ENCODE assay signal across 30 cellular contexts in the genomic region with DNA sequence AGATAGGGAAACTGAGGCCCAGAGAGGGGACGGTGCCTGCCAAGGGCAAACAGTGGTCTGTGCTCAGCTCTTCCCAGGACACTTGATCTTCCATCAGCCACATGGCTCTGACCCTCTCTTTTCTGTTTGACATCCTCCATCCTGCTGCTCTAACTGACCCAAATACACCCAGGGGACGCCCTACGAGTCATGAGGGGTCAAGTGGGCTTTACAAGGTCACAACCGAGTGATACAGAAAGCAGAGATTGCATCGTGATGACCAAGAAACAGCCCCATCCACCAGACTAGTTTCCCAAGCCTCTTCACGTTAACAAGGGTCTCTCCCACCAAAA.
DNase-seq lines count a peak whose midpoint lies in the region; ATAC-seq, FAIRE-seq and TF ChIP-seq lines count a peak whose summit lies in the region.
"Had no signal": no experiment of that assay in that cellular context is flagged by ENCODE, and none has a peak within 500 bp of the region (broad histone marks: within the 10 kb centered on the region; RNA-seq: fewer than 3 reads in every experiment).

No MANE protein-coding gene starts in this region.

- no peak for FAIRE-seq in D721Med (lab: Jason Lieb, UNC)
- FAIRE-seq: HepG2 had no signal

- no peak overlapping the region for H2BK5ac ChIP-seq in trophoblast cell (ENCODE audit: low read depth, low read length, poor library complexity)

- no peak overlapping the region for H4K12ac ChIP-seq in trophoblast cell (ENCODE audit: low read depth, low read length)

- H3K79me1 ChIP-seq in trophoblast cell (ENCODE audit: low read length): no peaks in the 10 kb centered on the region

- no peak for TF ChIP-seq POLR2A in sigmoid colon (IDR thresholded peaks at IDR 0.05)

- no peak overlapping the region for H2BK12ac ChIP-seq in trophoblast cell (ENCODE audit: low read length)

- H3K27me3 Mint-ChIP-seq in WTC11 (ENCODE audit: low read depth): peaks cover 4% of the 10 kb centered on the region
- H3K27me3 Mint-ChIP-seq: stimulated activated naive CD8-positive, alpha-beta T cell treated with anti-CD3 and anti-CD28 coated beads, Interleukin-15, Interleukin-2, amounts not matched to agents 100 ng/mL and 50 ng/mL, for 24 hours had no signal

- no peaks in the 10 kb centered on the region for H4K20me1 ChIP-seq in mammary epithelial cell (ENCODE audit: insufficient read depth, low read length)

- no peak overlapping the region for H3K4me3 ChIP-seq in sigmoid colon
- H3K4me3 ChIP-seq in trophoblast cell (ENCODE audit: low read depth, low read length): no peak overlapping the region
- H3K4me3 ChIP-seq in mammary epithelial cell (replicated peaks in 1 of 3; ENCODE audit: insufficient read depth in 1 of 3, low read depth in 2 of 3, low read length in 3 of 3): no peak overlapping the region
- H3K4me3 ChIP-seq: lower lobe of right lung, mucosa of descending colon, smooth muscle cell, thoracic aorta, vagina had no signal

- no peak overlapping the region for H4K8ac ChIP-seq in trophoblast cell (ENCODE audit: low read depth, low read length)

- H2BK120ac ChIP-seq in trophoblast cell (ENCODE audit: insufficient read depth, low read length, poor library complexity): no peak overlapping the region

- H3K4me2 ChIP-seq in trophoblast cell (ENCODE audit: low read length) (no peak overlapping the region), mammary epithelial cell (ENCODE audit: insufficient read depth, low read depth, low read length) (no peak overlapping the region)
- H3K4me2 ChIP-seq: smooth muscle cell had no signal

- 60 to 77% methylated on average over 6 of the region's 6 CpGs for WGBS in sigmoid colon, 2 donors
- WGBS in trophoblast cell (ENCODE audit: extremely low coverage, insufficient coverage, insufficient read length): no CpG with 5 or more reads among the region's 6 CpGs
- WGBS in mammary epithelial cell (ENCODE audit: low coverage, missing lambda C conversion rate): 88% methylated on average over 6 of the region's 6 CpGs

- POLR2A ChIA-PET in WTC11 (lab: Charles Lee): no interaction called here

- TF ChIP-seq CTCF in D721Med (IDR thresholded peaks at IDR 0.05; ENCODE audit: insufficient read depth, missing control alignments) (no peak), WTC11 (IDR thresholded peaks at IDR 0.05) (no peak), sigmoid colon (IDR thresholded peaks at IDR 0.05) (no peak), mammary epithelial cell (conservative IDR thresholded peaks at IDR 0.05 in 1 of 2, IDR thresholded peaks at IDR 0.05 in 1 of 2; ENCODE audit: extremely low read depth in 1 of 2, insufficient read depth in 1 of 2, low read depth in 1 of 2, low read length in 2 of 2) (no peak)

- H3K27me3 ChIP-seq in sigmoid colon: no peaks in the 10 kb centered on the region
- H3K27me3 ChIP-seq in trophoblast cell (ENCODE audit: insufficient read depth, low read length): no peaks in the 10 kb centered on the region
- no peaks in the 10 kb centered on the region for H3K27me3 ChIP-seq in mammary epithelial cell (ENCODE audit: insufficient read depth, low read length)
- H3K27me3 ChIP-seq: vagina had no signal

- no peak overlapping the region for H2AK5ac ChIP-seq in trophoblast cell (ENCODE audit: low read length)

- no peak overlapping the region for H4K91ac ChIP-seq in trophoblast cell (ENCODE audit: low read depth, low read length)

- ATAC-seq in WTC11: no peak
- ATAC-seq: activated T-cell treated with anti-CD3 and anti-CD28 coated beads, Interleukin-2, amount 50 U/mL, for 4 hours; esophagus mucosa; HepG2; lower lobe of right lung; mucosa of descending colon; natural killer cell had no signal

- H3K36me3 ChIP-seq in sigmoid colon: no peaks in the 10 kb centered on the region
- H3K36me3 ChIP-seq in trophoblast cell (ENCODE audit: control insufficient read depth in 1 of 2, insufficient read depth in 2 of 2, low read length in 2 of 2): no peaks in the 10 kb centered on the region
- no peaks in the 10 kb centered on the region for H3K36me3 ChIP-seq in mammary epithelial cell (ENCODE audit: insufficient read depth, low read length)
- H3K36me3 ChIP-seq: lower lobe of right lung, thoracic aorta, vagina had no signal

- H3K4me3 Mint-ChIP-seq in WTC11: no peak overlapping the region
- H3K4me3 Mint-ChIP-seq: activated T-cell treated with anti-CD3 and anti-CD28 coated beads, Interleukin-2, amount 50 U/mL, for 4 hours; dendritic cell treated with granulocyte-macrophage colony-stimulating factor and Interleukin-4, amounts not matched to agents 40 ng/mL and 50 ng/mL, for 4 days; H9; natural killer cell; stimulated activated naive CD8-positive, alpha-beta T cell treated with anti-CD3 and anti-CD28 coated beads, Interleukin-15, Interleukin-2, amounts not matched to agents 100 ng/mL and 50 ng/mL, for 24 hours had no signal

- no peak overlapping the region for H3K27ac Mint-ChIP-seq in WTC11
- H3K27ac Mint-ChIP-seq: dendritic cell treated with granulocyte-macrophage colony-stimulating factor and Interleukin-4, amounts not matched to agents 40 ng/mL and 50 ng/mL, for 4 days; H9; natural killer cell; stimulated activated naive CD8-positive, alpha-beta T cell treated with anti-CD3 and anti-CD28 coated beads, Interleukin-15, Interleukin-2, amounts not matched to agents 100 ng/mL and 50 ng/mL, for 24 hours had no signal

- H3K4me1 ChIP-seq in sigmoid colon: no peaks in the 10 kb centered on the region
- no peaks in the 10 kb centered on the region for H3K4me1 ChIP-seq in trophoblast cell (ENCODE audit: control insufficient read depth in 1 of 2, insufficient read depth in 2 of 2, low read length in 2 of 2)
- peaks cover 10% of the 10 kb centered on the region for H3K4me1 ChIP-seq in mammary epithelial cell (ENCODE audit: insufficient read depth, low read length)
- H3K4me1 ChIP-seq: lower lobe of right lung had no signal

- H3K4ac ChIP-seq in trophoblast cell (ENCODE audit: low read depth, low read length): no peak overlapping the region

- CTCF ChIA-PET in WTC11 (lab: Charles Lee): no interaction called here
- CTCF ChIA-PET in mammary epithelial cell (lab: Charles Lee; ENCODE audit: low non-redundant PET): no interaction called here

- no peak for TF ChIP-seq EP300 in sigmoid colon (IDR thresholded peaks at IDR 0.05)

- H3K79me2 ChIP-seq in trophoblast cell (ENCODE audit: control insufficient read depth, insufficient read depth, low read length, poor library complexity) (no peaks in the 10 kb centered on the region), mammary epithelial cell (ENCODE audit: insufficient read depth, low read length) (no peaks in the 10 kb centered on the region)

- H3K23ac ChIP-seq in trophoblast cell (ENCODE audit: low read length): no peak overlapping the region

- DNase-seq in D721Med (ENCODE audit: insufficient read length, low spot score) (peak; percentile 14), WTC11 (ENCODE audit: low spot score) (peak; percentile 4), islet precursor cell (peak; percentile 44), sigmoid colon (peak; percentile 27), trophoblast cell (no peak), cerebellum (ENCODE audit: low spot score) (no peak), mammary epithelial cell (no peak)
- DNase-seq: activated CD4-positive, alpha-beta T cell treated with anti-CD3 and anti-CD28 coated beads for 4 hours; activated gamma-delta T cell treated with Interleukin-2 at 50 U/mL for 16 hours; activated T-cell treated with anti-CD3 and anti-CD28 coated beads, Interleukin-2, amount 50 U/mL, for 4 hours; C1 segment of cervical spinal cord; Karpas-422; lower lobe of right lung; mucosa of descending colon; natural killer cell; NCI-H1417 treated with DMSO at 0.1 percent for 48 hours; NCI-H2081 treated with DMSO at 0.1 percent for 48 hours; NCI-H226; NCI-H69; SHP77; stimulated activated CD4-positive, alpha-beta T cell treated with anti-CD3 and anti-CD28 coated beads, Interleukin-1b, Interleukin-23, amount 100 ng/mL, for 48 hours; T-helper 2 cell had no signal

- dilution Hi-C loops in mammary epithelial cell (cut with HindIII; ENCODE audit: low sequenced_read_pairs): no loop called here

- H3K9ac ChIP-seq in trophoblast cell (ENCODE audit: low read length): no peak overlapping the region
- no peak overlapping the region for H3K9ac ChIP-seq in mammary epithelial cell (ENCODE audit: insufficient read depth, low read length)

- no peak overlapping the region for H3K14ac ChIP-seq in trophoblast cell (ENCODE audit: low read length)

- H3K9me3 ChIP-seq in sigmoid colon (no peaks in the 10 kb centered on the region), trophoblast cell (ENCODE audit: insufficient read depth, low read depth, low read length) (no peaks in the 10 kb centered on the region), mammary epithelial cell (replicated peaks; ENCODE audit: insufficient read depth, low read length) (no peaks in the 10 kb centered on the region)
- H3K9me3 ChIP-seq: lower lobe of right lung, mucosa of descending colon, thoracic aorta, vagina had no signal

- H3K36me3 Mint-ChIP-seq in WTC11: no peaks in the 10 kb centered on the region
- H3K36me3 Mint-ChIP-seq: natural killer cell had no signal

- H3K27ac ChIP-seq in sigmoid colon (no peak overlapping the region), trophoblast cell (ENCODE audit: low read depth, low read length) (no peak overlapping the region), mammary epithelial cell (ENCODE audit: insufficient read depth, low read depth, low read length) (no peak overlapping the region)
- H3K27ac ChIP-seq: lower lobe of right lung, thoracic aorta, vagina had no signal

- intact Hi-C loops in sigmoid colon (cut with DNase I): no loop called here
- intact Hi-C loops in mammary epithelial cell (cut with micrococcal nuclease): no loop called here

- in situ Hi-C loops in mammary epithelial cell (cut with MboI; ENCODE audit: low sequenced_read_pairs in 2 of 2): no loop called here

- peaks cover 5% of the 10 kb centered on the region; the same call in 1 of the 2 replicates for H3K9me3 Mint-ChIP-seq in WTC11
- H3K9me3 Mint-ChIP-seq: activated T-cell treated with anti-CD3 and anti-CD28 coated beads, Interleukin-2, amount 50 U/mL, for 4 hours; dendritic cell treated with granulocyte-macrophage colony-stimulating factor and Interleukin-4, amounts not matched to agents 40 ng/mL and 50 ng/mL, for 4 days; H9; natural killer cell; stimulated activated naive CD8-positive, alpha-beta T cell treated with anti-CD3 and anti-CD28 coated beads, Interleukin-15, Interleukin-2, amounts not matched to agents 100 ng/mL and 50 ng/mL, for 24 hours had no signal

- H3K18ac ChIP-seq in trophoblast cell (ENCODE audit: low read length): no peak overlapping the region

- no TSS peak for BruUV-seq in mammary epithelial cell (replicated peaks; lab: Mats Ljungman, UMichigan)

- H2AFZ ChIP-seq in trophoblast cell (ENCODE audit: insufficient read depth, low read length, poor library complexity) (no peak overlapping the region), mammary epithelial cell (ENCODE audit: low read depth, low read length) (no peak overlapping the region)

- H3K4me1 Mint-ChIP-seq in WTC11: peaks cover 16% of the 10 kb centered on the region
- H3K4me1 Mint-ChIP-seq: natural killer cell had no signal

Comparison
In these comparisons a context has a peak if more than half of its experiments do, and no peak if none do; other contexts are left out.
1. DNase-seq: peak in D721Med (single experiment), WTC11 (single experiment), islet precursor cell (single experiment) and sigmoid colon (single experiment); none in trophoblast cell (0 of 2), cerebellum (single experiment) and mammary epithelial cell (single experiment).